16 cellular contexts compared by ENCODE assay signal in the genomic region with DNA sequence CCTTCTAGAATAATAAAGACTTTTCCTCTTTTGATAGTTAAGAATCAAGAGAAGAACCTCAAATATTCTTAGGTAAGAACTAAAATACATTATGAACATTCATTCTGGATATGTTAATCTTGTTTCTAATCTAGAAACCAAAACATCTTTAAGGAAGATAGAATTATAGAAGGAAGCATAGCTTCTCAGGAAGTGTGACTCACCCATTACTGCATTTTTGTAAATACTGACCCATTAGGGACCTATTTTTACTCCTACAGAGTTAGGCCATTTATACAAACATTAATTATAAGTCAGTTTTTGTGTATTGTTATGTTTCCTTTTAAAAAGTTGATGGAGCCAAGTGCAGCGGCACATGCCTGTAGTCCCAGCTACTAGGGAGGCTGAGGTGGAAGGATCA.
A peak's percentile ranks its signal among the peaks of the same experiment; 100 is the strongest.
DNase-seq lines count a peak whose midpoint lies in the region; ATAC-seq, FAIRE-seq and TF ChIP-seq lines count a peak whose summit lies in the region.
"Had no signal": no experiment of that assay in that cellular context is flagged by ENCODE, and none has a peak within 500 bp of the region (broad histone marks: within the 10 kb centered on the region; RNA-seq: fewer than 3 reads in every experiment).

No MANE protein-coding gene starts in this region.

- no peak for TF ChIP-seq CTCF in AG10803 (conservative IDR thresholded peaks at IDR 0.05; ENCODE audit: low read length)
- no peak for TF ChIP-seq CTCF in astrocyte of the spinal cord (IDR thresholded peaks at IDR 0.05; ENCODE audit: low read depth, low read length)

- ATAC-seq in GM21717 (IDR thresholded peaks at IDR 0.05; ENCODE audit: unreplicated experiment): no peak

- no peak for FAIRE-seq in GM19239 (lab: Jason Lieb, UNC)
- FAIRE-seq: H1 had no signal

- no peak overlapping the region for H3K4me3 ChIP-seq in AG10803 (ENCODE audit: low read length)
- H3K4me3 ChIP-seq in astrocyte of the spinal cord (ENCODE audit: low read depth, low read length): no peak overlapping the region

- in situ Hi-C loops in astrocyte of the spinal cord (cut with HindIII; ENCODE audit: low sequenced_read_pairs): no loop called here

- DNase-seq in AG10803 (ENCODE audit: low read depth): peak; percentile 56
- peak; percentile 53 for DNase-seq in HT1080 (ENCODE audit: low read depth)
- DNase-seq in astrocyte of the spinal cord (ENCODE audit: low read depth, low spot score): peak; percentile 51
- DNase-seq in hepatic stellate cell (ENCODE audit: low spot score): peak; percentile 43
- no peak for DNase-seq in GM19239 (ENCODE audit: insufficient read length, low spot score)
- DNase-seq in NCI-H774 (lab: John Stamatoyannopoulos, UW): no peak
- DNase-seq in T-helper 9 cell: no peak
- DNase-seq: activated CD4-positive, alpha-beta T cell treated with anti-CD3 and anti-CD28 coated beads, Interleukin-2, amount 50 U/mL, for 1 hour; activated T-cell treated with anti-CD3 and anti-CD28 coated beads, Interleukin-2, amount 50 U/mL, for 48 hours; amniotic stem cell; glutamatergic neuron; kidney glomerular epithelial cell; NCI-H226; stimulated activated CD4-positive, alpha-beta T cell treated with anti-CD3 and anti-CD28 coated beads, Interleukin-2, amount 100 ng/mL, for 24 hours had no signal

Comparison
In these comparisons a context has a peak if more than half of its experiments do, and no peak if none do; other contexts are left out.
1. DNase-seq: peak in AG10803 (single experiment), HT1080 (single experiment), astrocyte of the spinal cord (single experiment) and hepatic stellate cell (single experiment); none in GM19239 (single experiment), NCI-H774 (single experiment) and T-helper 9 cell (single experiment).